1 cellular context compared by ENCODE assay signal in the genomic region with DNA sequence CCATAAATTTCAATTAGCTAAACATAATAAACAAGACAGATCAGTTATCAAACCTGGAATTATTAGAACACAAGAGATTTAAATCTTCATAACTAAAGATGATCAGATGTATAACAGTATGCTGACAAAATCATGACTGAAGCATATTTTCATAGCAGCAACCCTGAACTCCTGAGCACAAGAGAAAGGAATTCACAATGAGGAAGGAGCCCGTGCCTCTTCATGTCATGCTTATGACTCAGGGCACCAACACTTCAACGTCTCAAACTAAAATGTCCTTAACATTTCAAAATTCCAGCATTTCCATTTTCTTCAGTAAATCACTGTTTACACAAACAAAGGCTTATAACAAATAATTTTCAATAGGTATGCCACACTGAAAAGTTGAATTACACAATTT.
TF ChIP-seq lines count a peak whose summit lies in the region.

No MANE protein-coding gene starts in this region.

TF ChIP-seq in GM23338, 12 proteins besides CTCF, POLR2A, EP300 and RAD21 (continued from another document):
- TF ChIP-seq, protein P1, sequence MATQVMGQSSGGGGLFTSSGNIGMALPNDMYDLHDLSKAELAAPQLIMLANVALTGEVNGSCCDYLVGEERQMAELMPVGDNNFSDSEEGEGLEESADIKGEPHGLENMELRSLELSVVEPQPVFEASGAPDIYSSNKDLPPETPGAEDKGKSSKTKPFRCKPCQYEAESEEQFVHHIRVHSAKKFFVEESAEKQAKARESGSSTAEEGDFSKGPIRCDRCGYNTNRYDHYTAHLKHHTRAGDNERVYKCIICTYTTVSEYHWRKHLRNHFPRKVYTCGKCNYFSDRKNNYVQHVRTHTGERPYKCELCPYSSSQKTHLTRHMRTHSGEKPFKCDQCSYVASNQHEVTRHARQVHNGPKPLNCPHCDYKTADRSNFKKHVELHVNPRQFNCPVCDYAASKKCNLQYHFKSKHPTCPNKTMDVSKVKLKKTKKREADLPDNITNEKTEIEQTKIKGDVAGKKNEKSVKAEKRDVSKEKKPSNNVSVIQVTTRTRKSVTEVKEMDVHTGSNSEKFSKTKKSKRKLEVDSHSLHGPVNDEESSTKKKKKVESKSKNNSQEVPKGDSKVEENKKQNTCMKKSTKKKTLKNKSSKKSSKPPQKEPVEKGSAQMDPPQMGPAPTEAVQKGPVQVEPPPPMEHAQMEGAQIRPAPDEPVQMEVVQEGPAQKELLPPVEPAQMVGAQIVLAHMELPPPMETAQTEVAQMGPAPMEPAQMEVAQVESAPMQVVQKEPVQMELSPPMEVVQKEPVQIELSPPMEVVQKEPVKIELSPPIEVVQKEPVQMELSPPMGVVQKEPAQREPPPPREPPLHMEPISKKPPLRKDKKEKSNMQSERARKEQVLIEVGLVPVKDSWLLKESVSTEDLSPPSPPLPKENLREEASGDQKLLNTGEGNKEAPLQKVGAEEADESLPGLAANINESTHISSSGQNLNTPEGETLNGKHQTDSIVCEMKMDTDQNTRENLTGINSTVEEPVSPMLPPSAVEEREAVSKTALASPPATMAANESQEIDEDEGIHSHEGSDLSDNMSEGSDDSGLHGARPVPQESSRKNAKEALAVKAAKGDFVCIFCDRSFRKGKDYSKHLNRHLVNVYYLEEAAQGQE (IDR thresholded peaks at IDR 0.05; ENCODE audit: unreplicated experiment), result no peak
- TF ChIP-seq NANOG (IDR thresholded peaks at IDR 0.05; ENCODE audit: borderline replicate concordance) (no peak), JUNB (IDR thresholded peaks at IDR 0.05; ENCODE audit: unreplicated experiment) (no peak), ZNF114 (CRISPR knock-in tag; IDR thresholded peaks at IDR 0.05) (no peak), STAT1 (IDR thresholded peaks at IDR 0.05; ENCODE audit: unreplicated experiment) (no peak), EZH2 (IDR thresholded peaks at IDR 0.05; ENCODE audit: low read depth, unreplicated experiment) (no peak), CREB1 (CRISPR knock-in tag; IDR thresholded peaks at IDR 0.05; ENCODE audit: low read depth) (no peak), POLR2AphosphoS5 (IDR thresholded peaks at IDR 0.05; ENCODE audit: low read depth) (no peak)
- TF ChIP-seq, protein P2, sequence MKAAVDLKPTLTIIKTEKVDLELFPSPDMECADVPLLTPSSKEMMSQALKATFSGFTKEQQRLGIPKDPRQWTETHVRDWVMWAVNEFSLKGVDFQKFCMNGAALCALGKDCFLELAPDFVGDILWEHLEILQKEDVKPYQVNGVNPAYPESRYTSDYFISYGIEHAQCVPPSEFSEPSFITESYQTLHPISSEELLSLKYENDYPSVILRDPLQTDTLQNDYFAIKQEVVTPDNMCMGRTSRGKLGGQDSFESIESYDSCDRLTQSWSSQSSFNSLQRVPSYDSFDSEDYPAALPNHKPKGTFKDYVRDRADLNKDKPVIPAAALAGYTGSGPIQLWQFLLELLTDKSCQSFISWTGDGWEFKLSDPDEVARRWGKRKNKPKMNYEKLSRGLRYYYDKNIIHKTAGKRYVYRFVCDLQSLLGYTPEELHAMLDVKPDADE (IDR thresholded peaks at IDR 0.05), result no peak
